In the genomic region with DNA sequence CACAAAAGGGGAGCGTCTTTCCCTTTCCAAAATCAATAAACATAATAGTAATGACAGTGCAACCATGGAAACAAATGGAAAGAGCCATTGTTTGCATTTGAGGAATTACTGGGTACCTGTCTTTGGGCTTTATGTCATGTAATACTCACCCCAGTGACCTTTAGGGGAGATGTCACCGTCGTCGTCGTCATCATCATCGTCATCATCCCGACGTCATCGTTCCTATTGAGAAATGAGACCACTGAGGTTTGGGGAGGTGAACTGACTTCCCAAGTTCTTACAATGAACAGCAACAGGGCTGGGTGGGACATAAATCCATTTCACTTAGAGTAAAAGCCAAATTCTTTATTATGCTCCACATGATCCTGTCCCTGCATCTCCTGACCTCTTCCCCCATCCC, we compare ENCODE assay signal across 28 cellular contexts.
"Had no signal": no experiment of that assay in that cellular context is flagged by ENCODE, and none has a peak within 500 bp of the region (broad histone marks: within the 10 kb centered on the region; RNA-seq: fewer than 3 reads in every experiment).

No MANE protein-coding gene starts in this region.

- FAIRE-seq: colon, endometrium, endothelial cell of umbilical vein, frontal cortex had no signal

- ATAC-seq: effector memory CD8-positive, alpha-beta T cell; esophagus mucosa; foreskin keratinocyte; gastrocnemius medialis; gastroesophageal sphincter; heart left ventricle; heart right ventricle had no signal

- H3K36me3 ChIP-seq: colonic mucosa, esophagus muscularis mucosa, esophagus squamous epithelium, gastrocnemius medialis, gastroesophageal sphincter, heart left ventricle, heart right ventricle had no signal

- DNase-seq: colonic mucosa; cortex of kidney; dermis blood vessel endothelial cell; dorsolateral prefrontal cortex; effector CD4-positive, alpha-beta T cell; effector CD8-positive, alpha-beta T cell; effector memory CD4-positive, alpha-beta T cell; effector memory CD8-positive, alpha-beta T cell; endodermal cell; erythroblast; esophagus squamous epithelium; foreskin fibroblast; foreskin keratinocyte; foreskin melanocyte; gastrocnemius medialis; glutamatergic neuron; head of caudate nucleus; heart left ventricle; heart right ventricle had no signal

- H3K4me1 ChIP-seq: colonic mucosa, esophagus muscularis mucosa, esophagus squamous epithelium, foreskin keratinocyte, gastrocnemius medialis, gastroesophageal sphincter, heart left ventricle, heart right ventricle had no signal

- H3K27me3 ChIP-seq: colonic mucosa, dorsolateral prefrontal cortex, esophagus squamous epithelium, foreskin keratinocyte, gastrocnemius medialis, gastroesophageal sphincter had no signal

- H3K9me3 ChIP-seq: colonic mucosa, esophagus muscularis mucosa, esophagus squamous epithelium, gastrocnemius medialis, gastroesophageal sphincter, heart left ventricle, heart right ventricle had no signal

- H3K4me3 ChIP-seq: colonic mucosa, coronary artery, dorsolateral prefrontal cortex, esophagus muscularis mucosa, esophagus squamous epithelium, gastrocnemius medialis, gastroesophageal sphincter, heart left ventricle, heart right ventricle had no signal

- H3K27ac ChIP-seq: colonic mucosa, coronary artery, dorsolateral prefrontal cortex, epithelial cell of prostate, esophagus muscularis mucosa, esophagus squamous epithelium, foreskin keratinocyte, gastrocnemius medialis, gastroesophageal sphincter, heart left ventricle, heart right ventricle had no signal
